18 cellular contexts compared by ENCODE assay signal in the genomic region with DNA sequence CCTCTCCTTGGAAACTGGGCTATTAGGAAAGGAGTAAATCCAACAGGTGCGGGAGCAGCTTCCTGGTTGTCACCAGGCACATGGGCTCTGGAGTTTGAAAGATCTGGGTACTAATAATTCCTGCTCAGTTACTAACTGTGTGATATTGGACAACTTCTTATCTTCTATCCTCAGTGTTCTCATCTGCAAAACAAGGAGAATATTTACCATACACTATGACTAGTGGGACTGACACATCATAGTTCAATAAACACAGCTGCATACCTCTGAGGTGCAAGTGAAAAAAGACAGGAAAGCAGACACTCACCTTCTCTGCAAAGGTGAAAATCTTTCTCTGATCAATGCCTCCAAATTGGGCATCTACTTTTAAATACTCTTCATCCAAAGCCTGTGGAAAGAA. TPM values are rescaled to one million over a fixed set of nuclear protein-coding genes. Genes with fewer than 3 reads are reported as not detected.
DNase-seq lines count a peak whose midpoint lies in the region; ATAC-seq and TF ChIP-seq lines count a peak whose summit lies in the region.
"Had no signal": no experiment of that assay in that cellular context is flagged by ENCODE, and none has a peak within 500 bp of the region (broad histone marks: within the 10 kb centered on the region; RNA-seq: fewer than 3 reads in every experiment).

No MANE protein-coding gene starts in this region.

- H3K4me2 ChIP-seq in mammary epithelial cell (ENCODE audit: insufficient read depth, low read depth, low read length) = no peak overlapping the region

- no peak overlapping the region for H3K9ac ChIP-seq in mammary epithelial cell (ENCODE audit: insufficient read depth, low read length)

- ATAC-seq in T-cell (replicated peaks in 1 of 4) = no peak
- no peak for ATAC-seq in effector memory CD8-positive, alpha-beta T cell (replicated peaks)
- no peak for ATAC-seq in stimulated activated naive B cell treated with anti-CD40 and anti-IgM and Interleukin-4, amounts not matched to agents 10 μg/mL and 1 μg/mL and 100 μg/mL, for 72 hours (replicated peaks)
- ATAC-seq: body of pancreas, right cardiac atrium had no signal

- H3K4me3 ChIP-seq in mammary epithelial cell (replicated peaks in 1 of 3; ENCODE audit: insufficient read depth in 1 of 3, low read depth in 2 of 3, low read length in 3 of 3) (no peak overlapping the region), testis (no peak overlapping the region)
- H3K4me3 ChIP-seq: body of pancreas, esophagus squamous epithelium, suprapubic skin had no signal

- dilution Hi-C loops in mammary epithelial cell (cut with HindIII; ENCODE audit: low sequenced_read_pairs) = no loop called here

- TF ChIP-seq CTCF in MCF 10A (IDR thresholded peaks at IDR 0.05; ENCODE audit: unreplicated experiment) = no peak
- TF ChIP-seq CTCF in mammary epithelial cell (conservative IDR thresholded peaks at IDR 0.05 in 1 of 2, IDR thresholded peaks at IDR 0.05 in 1 of 2; ENCODE audit: extremely low read depth in 1 of 2, insufficient read depth in 1 of 2, low read depth in 1 of 2, low read length in 2 of 2) = no peak
- no peak for TF ChIP-seq CTCF in testis (IDR thresholded peaks at IDR 0.05)

- H3K27ac Mint-ChIP-seq in MCF 10A (ENCODE audit: low read depth, unreplicated experiment) (peak overlapping the region; percentile 93), T-cell (peak overlapping the region; percentile 88 to 95)
- H3K27ac Mint-ChIP-seq in effector memory CD8-positive, alpha-beta T cell = peak overlapping the region; percentile 81 to 88
- H3K27ac Mint-ChIP-seq in stimulated activated naive B cell treated with anti-CD40 and anti-IgM and Interleukin-4, amounts not matched to agents 10 μg/mL and 1 μg/mL and 100 μg/mL, for 72 hours = peak overlapping the region; percentile 5
- H3K27ac Mint-ChIP-seq: dendritic cell treated with granulocyte-macrophage colony-stimulating factor and Interleukin-4, amounts not matched to agents 40 ng/mL and 50 ng/mL, for 4 days had no signal

- peaks cover 2% of the 10 kb centered on the region for H4K20me1 ChIP-seq in mammary epithelial cell (ENCODE audit: insufficient read depth, low read length)

- peaks cover 22% of the 10 kb centered on the region for H3K36me3 ChIP-seq in mammary epithelial cell (ENCODE audit: insufficient read depth, low read length)
- no peaks in the 10 kb centered on the region for H3K36me3 ChIP-seq in testis (ENCODE audit: low read depth, missing control alignments)

- no peaks in the 10 kb centered on the region for H3K9me3 Mint-ChIP-seq in MCF 10A (ENCODE audit: unreplicated experiment)
- no peaks in the 10 kb centered on the region for H3K9me3 Mint-ChIP-seq in T-cell
- H3K9me3 Mint-ChIP-seq in effector memory CD8-positive, alpha-beta T cell = no peaks in the 10 kb centered on the region
- no peaks in the 10 kb centered on the region for H3K9me3 Mint-ChIP-seq in stimulated activated naive B cell treated with anti-CD40 and anti-IgM and Interleukin-4, amounts not matched to agents 10 μg/mL and 1 μg/mL and 100 μg/mL, for 72 hours
- H3K9me3 Mint-ChIP-seq: dendritic cell treated with granulocyte-macrophage colony-stimulating factor and Interleukin-4, amounts not matched to agents 40 ng/mL and 50 ng/mL, for 4 days had no signal

- peaks cover 20% of the 10 kb centered on the region for H3K79me2 ChIP-seq in mammary epithelial cell (ENCODE audit: insufficient read depth, low read length)

- H3K4me3 Mint-ChIP-seq in MCF 10A (ENCODE audit: unreplicated experiment) = no peak overlapping the region
- peak overlapping the region in 1 of 3 donors; percentile 17 for H3K4me3 Mint-ChIP-seq in T-cell
- peak overlapping the region; percentile 67 to 68 for H3K4me3 Mint-ChIP-seq in effector memory CD8-positive, alpha-beta T cell
- no peak overlapping the region for H3K4me3 Mint-ChIP-seq in stimulated activated naive B cell treated with anti-CD40 and anti-IgM and Interleukin-4, amounts not matched to agents 10 μg/mL and 1 μg/mL and 100 μg/mL, for 72 hours
- H3K4me3 Mint-ChIP-seq: dendritic cell treated with granulocyte-macrophage colony-stimulating factor and Interleukin-4, amounts not matched to agents 40 ng/mL and 50 ng/mL, for 4 days had no signal

- H3K4me1 ChIP-seq in mammary epithelial cell (ENCODE audit: insufficient read depth, low read length) (peaks cover 10% of the 10 kb centered on the region), testis (no peaks in the 10 kb centered on the region)
- H3K4me1 ChIP-seq: body of pancreas, esophagus squamous epithelium, suprapubic skin had no signal

- H3K36me3 Mint-ChIP-seq in MCF 10A (ENCODE audit: insufficient read depth, unreplicated experiment) (peaks cover 88% of the 10 kb centered on the region), T-cell (peaks cover 44% of the 10 kb centered on the region)
- peaks cover 58% of the 10 kb centered on the region for H3K36me3 Mint-ChIP-seq in effector memory CD8-positive, alpha-beta T cell (ENCODE audit: insufficient read depth)
- H3K36me3 Mint-ChIP-seq in stimulated activated naive B cell treated with anti-CD40 and anti-IgM and Interleukin-4, amounts not matched to agents 10 μg/mL and 1 μg/mL and 100 μg/mL, for 72 hours = peaks cover 33 to 56% of the 10 kb centered on the region in 2 donors

- no peaks in the 10 kb centered on the region for H3K9me3 ChIP-seq in mammary epithelial cell (replicated peaks; ENCODE audit: insufficient read depth, low read length)
- no peaks in the 10 kb centered on the region for H3K9me3 ChIP-seq in testis
- H3K9me3 ChIP-seq: body of pancreas, esophagus squamous epithelium, neutrophil, suprapubic skin had no signal

- H3K27me3 Mint-ChIP-seq in MCF 10A (ENCODE audit: insufficient read depth, unreplicated experiment) = no peaks in the 10 kb centered on the region
- H3K27me3 Mint-ChIP-seq in T-cell = no peaks in the 10 kb centered on the region
- no peaks in the 10 kb centered on the region for H3K27me3 Mint-ChIP-seq in effector memory CD8-positive, alpha-beta T cell
- H3K27me3 Mint-ChIP-seq in stimulated activated naive B cell treated with anti-CD40 and anti-IgM and Interleukin-4, amounts not matched to agents 10 μg/mL and 1 μg/mL and 100 μg/mL, for 72 hours = no peaks in the 10 kb centered on the region
- H3K27me3 Mint-ChIP-seq: dendritic cell treated with granulocyte-macrophage colony-stimulating factor and Interleukin-4, amounts not matched to agents 40 ng/mL and 50 ng/mL, for 4 days had no signal

- WGBS in mammary epithelial cell (ENCODE audit: low coverage, missing lambda C conversion rate) = 100% methylated on average over 1 of the region's 1 CpG
- WGBS in testis, 2 donors = 89 to 95% methylated on average over 1 of the region's 1 CpG

- no peak overlapping the region for H2AFZ ChIP-seq in mammary epithelial cell (ENCODE audit: low read depth, low read length)

- H3K4me1 Mint-ChIP-seq in MCF 10A (ENCODE audit: insufficient read depth, unreplicated experiment) (peaks cover 38% of the 10 kb centered on the region), T-cell (peaks cover 56 to 65% (median 62%) of the 10 kb centered on the region in 3 donors)
- peaks cover 36 to 48% of the 10 kb centered on the region in 2 donors for H3K4me1 Mint-ChIP-seq in effector memory CD8-positive, alpha-beta T cell (ENCODE audit: low read depth in 2 of 2)
- peaks cover 24 to 45% of the 10 kb centered on the region in 2 donors for H3K4me1 Mint-ChIP-seq in stimulated activated naive B cell treated with anti-CD40 and anti-IgM and Interleukin-4, amounts not matched to agents 10 μg/mL and 1 μg/mL and 100 μg/mL, for 72 hours

- no peak for TF ChIP-seq POLR2A in testis (IDR thresholded peaks at IDR 0.05)

- DNase-seq in MCF 10A (ENCODE audit: unreplicated experiment) = no peak
- DNase-seq in mammary epithelial cell = no peak
- no peak for DNase-seq in T-cell
- DNase-seq in effector memory CD8-positive, alpha-beta T cell = no peak
- DNase-seq in stimulated activated naive B cell treated with anti-CD40 and anti-IgM and Interleukin-4, amounts not matched to agents 10 μg/mL and 1 μg/mL and 100 μg/mL, for 72 hours = no peak
- no peak for DNase-seq in AG20443 (ENCODE audit: low spot score)
- no peak for DNase-seq in NK-92 treated with Interleukin-12 subunit alpha and Interleukin-12 subunit beta, amount 100 ng/mL, for 24 hours (lab: John Stamatoyannopoulos, UW)
- no peak for DNase-seq in testis
- DNase-seq: activated effector memory CD4-positive, alpha-beta T cell treated with anti-CD3 and anti-CD28 coated beads, Interleukin-2, amount 50 U/mL, for 16 hours; body of pancreas; esophagus squamous epithelium; head of caudate nucleus; NCI-H146; right cardiac atrium; SHP77 had no signal

- intact Hi-C loops in MCF 10A (cut with micrococcal nuclease) (no loop called here), mammary epithelial cell (cut with micrococcal nuclease) (no loop called here), testis (cut with DNase I; ENCODE audit: low total_unique reads) (no loop called here)

- CTCF ChIA-PET in MCF 10A (lab: Yijun Ruan, JAX) (interaction anchor here (1.0 kb wide), 1 partner anchor 85 kb away, joined by 3 read pairs; no protein-coding TSS in a partner anchor), mammary epithelial cell (lab: Charles Lee; ENCODE audit: low non-redundant PET) (no interaction called here), T-cell (lab: Charles Lee) (no interaction called here)

- H3K27me3 ChIP-seq in mammary epithelial cell (ENCODE audit: insufficient read depth, low read length) (no peaks in the 10 kb centered on the region), testis (no peaks in the 10 kb centered on the region)
- H3K27me3 ChIP-seq: body of pancreas, esophagus squamous epithelium, neutrophil, suprapubic skin had no signal

- BruUV-seq in MCF 10A (replicated peaks; lab: Mats Ljungman, UMichigan) (no TSS peak), mammary epithelial cell (replicated peaks; lab: Mats Ljungman, UMichigan) (no TSS peak)

- in situ Hi-C loops in mammary epithelial cell (cut with MboI; ENCODE audit: low sequenced_read_pairs in 2 of 2) = no loop called here

- H3K27ac ChIP-seq in mammary epithelial cell (ENCODE audit: insufficient read depth, low read depth, low read length) (no peak overlapping the region), testis (no peak overlapping the region)
- H3K27ac ChIP-seq: body of pancreas, esophagus squamous epithelium, neutrophil, suprapubic skin had no signal

- POLR2A ChIA-PET in MCF 10A (lab: Yijun Ruan, JAX) = interaction anchor here (0.7 to 2.5 kb wide), 5 partner anchors 10 to 147 kb away, joined by 3 to 11 read pairs (median 3); partner anchors contain the start of genes RBBP4 and ZBTB8OS
- POLR2A ChIA-PET in T-cell (lab: Charles Lee) = no interaction called here

RNA-seq across cellular contexts. Expression of gene YARS1, which starts 19.7 kb away (rescaled TPM):
- total RNA-seq in MCF 10A (2022) (347 and 372 TPM in 2 replicates), mammary epithelial cell (100 to 1,000 TPM; 165 to 219 TPM), T-cell (100 to 1,000 TPM in 3 of 5 donors, 10 to 100 TPM in 2; 88.9 to 197 (median 172) TPM), testis (10 to 100 TPM; 79.8 to 96.6 TPM)
- polyA plus RNA-seq in mammary epithelial cell (92.6 TPM), testis (ENCODE audit: insufficient read depth, low read depth, low replicate concordance) (110 TPM)
- polyA minus RNA-seq in mammary epithelial cell = 346 TPM

RNA-seq across cellular contexts. Expression of gene S100PBP, which starts 20.0 kb away (rescaled TPM):
- total RNA-seq in MCF 10A (2022) = 24.4 and 34.1 TPM in 2 replicates
- 10 to 100 TPM; 31.2 to 41.7 TPM for total RNA-seq in mammary epithelial cell
- 12.4 TPM for polyA plus RNA-seq in mammary epithelial cell
- 42.7 TPM for polyA minus RNA-seq in mammary epithelial cell
- 10 to 100 TPM; 46.6 to 77.6 (median 63.6) TPM for total RNA-seq in T-cell
- total RNA-seq in testis = 100 to 1,000 TPM; 120 to 133 TPM
- polyA plus RNA-seq in testis (ENCODE audit: insufficient read depth, low read depth, low replicate concordance) = 99.7 TPM

Comparison
In these comparisons a context has a peak if more than half of its experiments do, and no peak if none do; other contexts are left out.
1. H3K27ac Mint-ChIP-seq: peak in every context shown above with its lines; median percentile 93 in MCF 10A; 92 in T-cell; 84 in effector memory CD8-positive, alpha-beta T cell; 5 in stimulated activated naive B cell treated with anti-CD40 and anti-IgM and Interleukin-4, amounts not matched to agents 10 μg/mL and 1 μg/mL and 100 μg/mL, for 72 hours.
2. H3K4me3 Mint-ChIP-seq: peak in effector memory CD8-positive, alpha-beta T cell (2 of 2); none in MCF 10A (single experiment) and stimulated activated naive B cell treated with anti-CD40 and anti-IgM and Interleukin-4, amounts not matched to agents 10 μg/mL and 1 μg/mL and 100 μg/mL, for 72 hours (0 of 2).